In the genomic region with DNA sequence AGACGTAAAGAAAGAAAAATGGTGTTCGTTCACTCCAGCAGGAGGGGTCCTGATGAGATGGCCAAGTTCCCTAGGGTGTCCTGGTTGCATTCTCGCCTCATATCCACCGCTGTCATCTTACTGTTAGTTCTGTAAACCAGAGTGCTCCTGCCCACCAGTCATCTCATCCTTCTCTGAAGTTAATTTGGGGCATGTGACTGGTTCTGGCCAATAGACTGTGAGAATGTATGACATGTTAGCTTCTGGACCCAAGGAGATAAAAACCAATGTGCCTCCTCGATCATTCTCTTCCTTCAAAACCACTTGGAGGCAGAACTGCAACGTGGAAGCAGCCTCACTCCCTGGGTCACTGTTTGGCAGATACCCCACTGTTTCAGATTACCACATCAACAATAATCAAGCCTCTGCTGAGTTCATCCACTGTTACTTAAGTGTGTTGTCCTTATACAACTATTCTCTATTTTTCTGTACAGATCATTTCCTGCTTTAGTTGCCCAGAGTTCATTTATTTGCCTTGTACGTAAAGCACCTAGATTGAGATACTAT, we compare ENCODE assay signal across 19 cellular contexts.
DNase-seq lines count a peak whose midpoint lies in the region; ATAC-seq, FAIRE-seq and TF ChIP-seq lines count a peak whose summit lies in the region.
"Had no signal": no experiment of that assay in that cellular context is flagged by ENCODE, and none has a peak within 500 bp of the region (broad histone marks: within the 10 kb centered on the region; RNA-seq: fewer than 3 reads in every experiment).

No MANE protein-coding gene starts in this region.

- intact Hi-C loops in GM12878 (cut with micrococcal nuclease; ENCODE audit: unreplicated experiment): no loop called here

- H3K9ac ChIP-seq in GM12878 (ENCODE audit: control insufficient read depth, insufficient read depth, low read length): no peak overlapping the region
- H3K9ac ChIP-seq in neural cell (ENCODE audit: low read length): no peak overlapping the region
- H3K9ac ChIP-seq: SK-N-SH had no signal

- H3K27ac ChIP-seq in GM12878 (ENCODE audit: control insufficient read depth, insufficient read depth): no peak overlapping the region
- peak overlapping the region; percentile 96 for H3K27ac ChIP-seq in neural cell (ENCODE audit: low read length)
- no peak overlapping the region for H3K27ac ChIP-seq in gastroesophageal sphincter
- H3K27ac ChIP-seq: right lobe of liver had no signal

- H2AFZ ChIP-seq in GM12878 (ENCODE audit: control insufficient read depth, low read depth, low read length): no peak overlapping the region
- H2AFZ ChIP-seq in neural cell (ENCODE audit: low read depth, low read length): no peak overlapping the region

- TF ChIP-seq RAD21 in GM12878 (IDR thresholded peaks at IDR 0.05; ENCODE audit: insufficient read depth, low read depth, low read length) (no peak), neural cell (conservative IDR thresholded peaks at IDR 0.05) (no peak)

- no peak overlapping the region for H3K4me2 ChIP-seq in GM12878 (ENCODE audit: control insufficient read depth, insufficient read depth)
- H3K4me2 ChIP-seq in neural cell (ENCODE audit: low read length): no peak overlapping the region
- H3K4me2 ChIP-seq: SK-N-SH had no signal

- CTCF ChIA-PET in GM12878 (lab: Yijun Ruan, JAX): interaction anchor here (1.3 kb wide), 1 partner anchor 12 kb away, joined by 4 read pairs; no protein-coding TSS in a partner anchor

- H3K9me3 ChIP-seq in GM12878 (replicated peaks; ENCODE audit: control insufficient read depth, insufficient read depth, low read length): no peaks in the 10 kb centered on the region
- no peaks in the 10 kb centered on the region for H3K9me3 ChIP-seq in neural cell (ENCODE audit: low read length)
- H3K9me3 ChIP-seq in gastroesophageal sphincter: no peaks in the 10 kb centered on the region
- H3K9me3 ChIP-seq: right lobe of liver, SK-N-SH had no signal

- H3K9me2 ChIP-seq in neural cell (ENCODE audit: insufficient read depth, low read length): no peaks in the 10 kb centered on the region
- H3K9me2 ChIP-seq: SK-N-SH had no signal

- TF ChIP-seq CTCF in GM12878 (IDR thresholded peaks at IDR 0.05 in 2 of 3, conservative IDR thresholded peaks at IDR 0.05 in 1 of 3; ENCODE audit: control insufficient read depth in 2 of 3, extremely low read depth in 1 of 3, insufficient read depth in 1 of 3, low read depth in 3 of 3, low read length in 3 of 3) (no peak), neural cell (IDR thresholded peaks at IDR 0.05; ENCODE audit: poor library complexity, severe bottlenecking) (no peak), gastroesophageal sphincter (IDR thresholded peaks at IDR 0.05) (no peak)

- DNase-seq in Daoy (ENCODE audit: low read depth) (peak; percentile 12), NCI-H1092 treated with DMSO at 0.1 percent for 48 hours (lab: John Stamatoyannopoulos, UW) (peak; percentile 45), GM12878 (ENCODE audit: low read depth, low spot score) (no peak), HuH-7.5 (ENCODE audit: low spot score) (no peak), UCSD-AML1 (lab: John Stamatoyannopoulos, UW; ENCODE audit: unreplicated experiment) (no peak)
- DNase-seq: activated CD8-positive, alpha-beta T cell treated with anti-CD3 and anti-CD28 coated beads for 36 hours; AML-193; cerebellar nuclear complex; DMS 273 treated with DMSO at 0.1 percent for 48 hours; glutamatergic neuron; HFFc6; MM.1S; right lobe of liver; SK-N-SH; stimulated activated CD4-positive, alpha-beta T cell treated with anti-CD3 and anti-CD28 coated beads, Interleukin-4, amount 100 ng/mL, for 4 hours had no signal

- BruUV-seq in GM12878 (replicated peaks; lab: Mats Ljungman, UMichigan): no TSS peak

- in situ Hi-C loops in GM12878 (cut with MboI): no loop called here

- TF ChIP-seq POLR2A in GM12878 (IDR thresholded peaks at IDR 0.05; ENCODE audit: low read depth, low read length): no peak
- no peak for TF ChIP-seq POLR2A in gastroesophageal sphincter (IDR thresholded peaks at IDR 0.05)

- H4K20me1 ChIP-seq in GM12878 (ENCODE audit: control insufficient read depth, insufficient read depth): no peaks in the 10 kb centered on the region
- no peaks in the 10 kb centered on the region for H4K20me1 ChIP-seq in neural cell (ENCODE audit: insufficient read depth)

- POLR2A ChIA-PET in GM12878 (lab: Charles Lee): interaction anchor here (0.5 to 1.5 kb wide), 2 partner anchors 17 to 24 kb away, joined by 3 read pairs; no protein-coding TSS in a partner anchor

- 19% methylated on average over 7 of the region's 7 CpGs for WGBS in GM12878 (ENCODE audit: insufficient coverage, insufficient replicate concordance, low lambda C conversion rate, missing lambda C conversion rate)
- WGBS in gastroesophageal sphincter (ENCODE audit: low coverage in 1 of 2), 2 donors: 81 to 82% methylated on average over 5 to 7 of the region's 7 CpGs

- SMC1A ChIA-PET in GM12878 (lab: Charles Lee; ENCODE audit: uncharacterized antibody, unreplicated experiment): interaction anchor here (0.8 kb wide), 1 partner anchor 84 kb away, joined by 3 read pairs; no protein-coding TSS in a partner anchor

- H3K27me3 ChIP-seq in GM12878 (replicated peaks in 1 of 2; ENCODE audit: control insufficient read depth in 2 of 2, insufficient read depth in 2 of 2, low read length in 1 of 2) (no peaks in the 10 kb centered on the region), neural cell (ENCODE audit: insufficient read depth, low read depth, low read length) (no peaks in the 10 kb centered on the region), gastroesophageal sphincter (no peaks in the 10 kb centered on the region)
- H3K27me3 ChIP-seq: right lobe of liver had no signal

- H3K36me3 ChIP-seq in GM12878 (ENCODE audit: control insufficient read depth in 2 of 2, insufficient read depth in 2 of 2, low read length in 1 of 2) (no peaks in the 10 kb centered on the region), neural cell (ENCODE audit: insufficient read depth, low read length) (no peaks in the 10 kb centered on the region), gastroesophageal sphincter (no peaks in the 10 kb centered on the region)
- H3K36me3 ChIP-seq: right lobe of liver had no signal

- H3K4me3 ChIP-seq in GM12878 (no peak overlapping the region), neural cell (ENCODE audit: low read length) (no peak overlapping the region), gastroesophageal sphincter (no peak overlapping the region)
- H3K4me3 ChIP-seq: right lobe of liver had no signal

- H3F3A ChIP-seq in neural cell (ENCODE audit: insufficient read depth, low read length, poor library complexity, severe bottlenecking): no peaks in the 10 kb centered on the region

- ATAC-seq in GM12878 (no peak), HG03095 (IDR thresholded peaks at IDR 0.05; ENCODE audit: unreplicated experiment) (no peak), gastroesophageal sphincter (no peak)
- ATAC-seq: activated CD8-positive, alpha-beta T cell treated with anti-CD3 and anti-CD28 coated beads for 36 hours had no signal

- H3K79me2 ChIP-seq in GM12878 (ENCODE audit: control insufficient read depth, insufficient read depth, low read length) (no peaks in the 10 kb centered on the region), neural cell (replicated peaks; ENCODE audit: insufficient read depth, low read length) (no peaks in the 10 kb centered on the region)

- TF ChIP-seq EP300 in GM12878 (IDR thresholded peaks at IDR 0.05; ENCODE audit: borderline replicate concordance in 1 of 2, control insufficient read depth in 1 of 2, low read depth in 2 of 2, low read length in 2 of 2) (no peak), neural cell (conservative IDR thresholded peaks at IDR 0.05; ENCODE audit: poor library complexity, severe bottlenecking) (no peak), gastroesophageal sphincter (IDR thresholded peaks at IDR 0.05) (no peak)

- RAD21 ChIA-PET in GM12878 (lab: Charles Lee; ENCODE audit: unreplicated experiment): no interaction called here

- no peaks in the 10 kb centered on the region for H3K4me1 ChIP-seq in GM12878 (ENCODE audit: control insufficient read depth, insufficient read depth, low read length)
- peaks cover 0 to 8% (median 0%) of the 10 kb centered on the region in 3 donors for H3K4me1 ChIP-seq in gastroesophageal sphincter
- H3K4me1 ChIP-seq: right lobe of liver had no signal

- FAIRE-seq in GM12878 (lab: Jason Lieb, UNC): no peak
- FAIRE-seq: islet of Langerhans had no signal

TF ChIP-seq in GM12878, 131 proteins besides CTCF, POLR2A, EP300 and RAD21:
- no peak for TF ChIP-seq TARDBP (IDR thresholded peaks at IDR 0.05; ENCODE audit: borderline replicate concordance)
- 0 out of 2 replicates have a peak, but pooled peaks have one; percentile 12 for TF ChIP-seq RAD51 (IDR thresholded peaks at IDR 0.05)
- TF ChIP-seq ZSCAN29 (IDR thresholded peaks at IDR 0.05): no peak
- TF ChIP-seq ETV6 (conservative IDR thresholded peaks at IDR 0.05 in 1 of 2, IDR thresholded peaks at IDR 0.05 in 1 of 2; ENCODE audit: borderline replicate concordance in 1 of 2, low read depth in 1 of 2): no peak
- no peak for TF ChIP-seq MEF2A (IDR thresholded peaks at IDR 0.05; ENCODE audit: insufficient read depth, low read depth, low read length)
- no peak for TF ChIP-seq MTA2 (IDR thresholded peaks at IDR 0.05; ENCODE audit: low read depth)

TF ChIP-seq in neural cell, 6 proteins besides CTCF, POLR2A, EP300 and RAD21 (continues in another document):
- TF ChIP-seq SMC3 (conservative IDR thresholded peaks at IDR 0.05; ENCODE audit: poor library complexity): no peak
- TF ChIP-seq EZH2 (IDR thresholded peaks at IDR 0.05; ENCODE audit: borderline replicate concordance, insufficient read depth, low read length, poor library complexity, severe bottlenecking): no peak
- no peak for TF ChIP-seq TAF1 (IDR thresholded peaks at IDR 0.05; ENCODE audit: low read depth)
- TF ChIP-seq POLR2AphosphoS5 (IDR thresholded peaks at IDR 0.05): no peak
- no peak for TF ChIP-seq MXI1 (conservative IDR thresholded peaks at IDR 0.05; ENCODE audit: poor library complexity, severe bottlenecking)

Comparison
In these comparisons a context has a peak if more than half of its experiments do, and no peak if none do; other contexts are left out.
1. DNase-seq: peak in Daoy (single experiment) and NCI-H1092 treated with DMSO at 0.1 percent for 48 hours (single experiment); none in GM12878 (single experiment), HuH-7.5 (single experiment) and UCSD-AML1 (single experiment).